In the genomic region with DNA sequence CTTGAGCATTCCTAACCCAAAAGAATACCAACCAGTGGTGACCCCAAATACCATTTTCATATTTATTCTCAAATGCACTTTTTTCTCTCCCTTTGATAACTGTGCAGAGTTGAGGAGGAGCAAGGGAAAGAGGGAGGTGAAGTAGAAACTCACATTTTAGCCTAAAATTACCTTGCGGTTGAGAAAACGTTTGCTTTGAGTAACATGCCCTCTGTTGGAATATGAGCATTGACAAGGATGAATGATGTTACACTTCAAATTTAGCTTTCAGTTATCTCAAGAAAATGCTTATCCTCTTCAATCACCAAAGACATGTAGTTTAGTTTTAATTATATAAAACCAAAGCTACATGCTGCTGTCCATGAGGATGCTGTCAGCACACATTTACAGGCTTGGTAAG, we compare ENCODE assay signal across 10 cellular contexts. TPM values are rescaled to one million over a fixed set of nuclear protein-coding genes. Genes with fewer than 3 reads are reported as not detected.
"Had no signal": no experiment of that assay in that cellular context is flagged by ENCODE, and none has a peak within 500 bp of the region (broad histone marks: within the 10 kb centered on the region; RNA-seq: fewer than 3 reads in every experiment).

No MANE protein-coding gene starts in this region.

- H3K9me3 Mint-ChIP-seq: HFFc6 had no signal

- H3K4me3 Mint-ChIP-seq: HFFc6 had no signal

- H3K36me3 ChIP-seq: HAP-1 had no signal

- H3K4me1 ChIP-seq: HAP-1 had no signal

- H3K4me3 ChIP-seq: GM23248, HAP-1, K562 had no signal

- H3K9ac ChIP-seq: GM23248 had no signal

- ATAC-seq: HCT116, K562 had no signal

- H3K27ac Mint-ChIP-seq: HFFc6 had no signal

- H3K27ac ChIP-seq: GM23248 had no signal

- H3K9me3 ChIP-seq: HAP-1 had no signal

- DNase-seq: GM23248, GOT3, H7, HFFc6, IMR-90 had no signal

RNA-seq across cellular contexts. Expression of a gene that starts 2.4 kb away (rescaled TPM):
- total RNA-seq: GM23248, H4, HFFc6, HT-29, IMR-90, K562 had no signal
- polyA plus RNA-seq: GM23248, IMR-90 had no signal

RNA-seq across cellular contexts. Expression of a gene that starts 50.9 kb away (rescaled TPM):
- total RNA-seq: GM23248, H4, H7, HFFc6, HT-29, IMR-90, K562 had no signal
- polyA plus RNA-seq: GM23248, IMR-90, K562 had no signal
